14 cellular contexts compared by ENCODE assay signal in the genomic region with DNA sequence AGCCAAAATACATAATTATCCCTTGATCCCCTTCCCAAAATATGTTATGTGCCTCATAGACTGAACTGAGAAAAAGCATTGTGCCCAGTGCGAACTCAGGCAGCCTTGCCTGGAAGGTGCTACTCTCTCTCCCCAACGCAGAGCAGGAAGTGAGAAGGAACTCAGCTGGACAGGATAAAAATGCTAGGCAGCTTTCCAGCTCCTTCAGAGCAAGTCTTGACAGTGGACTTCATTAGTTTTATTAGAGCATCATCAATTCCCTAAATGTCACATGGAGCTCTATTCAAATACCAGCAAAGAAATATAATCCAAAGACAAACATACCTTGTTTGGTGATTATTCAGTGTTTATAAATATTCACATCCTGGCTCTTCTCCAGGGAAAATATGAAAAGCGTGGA.
DNase-seq lines count a peak whose midpoint lies in the region; ATAC-seq, FAIRE-seq and TF ChIP-seq lines count a peak whose summit lies in the region.
"Had no signal": no experiment of that assay in that cellular context is flagged by ENCODE, and none has a peak within 500 bp of the region (broad histone marks: within the 10 kb centered on the region; RNA-seq: fewer than 3 reads in every experiment).

No MANE protein-coding gene starts in this region.

- CTCF ChIA-PET in HCT116 (lab: Charles Lee) = no interaction called here
- CTCF ChIA-PET in activated CD4-positive, alpha-beta T cell treated with anti-CD3 and anti-CD28 coated beads for 36 hours (lab: Charles Lee) = no interaction called here

- H3K36me3 Mint-ChIP-seq in activated CD4-positive, alpha-beta T cell treated with anti-CD3 and anti-CD28 coated beads for 36 hours (ENCODE audit: low read depth) = no peaks in the 10 kb centered on the region
- H3K36me3 Mint-ChIP-seq: CD4-positive, alpha-beta memory T cell; IgD-negative memory B cell had no signal

- H3K4me2 ChIP-seq in HCT116 (ENCODE audit: low read length) (peak overlapping the region; percentile 58), keratinocyte (ENCODE audit: control insufficient read depth, extremely low read depth, insufficient read depth, low read depth, low read length) (no peak overlapping the region), smooth muscle cell (peak overlapping the region; percentile 73)

- no peak overlapping the region for H3K4me3 Mint-ChIP-seq in activated CD4-positive, alpha-beta T cell treated with anti-CD3 and anti-CD28 coated beads for 36 hours
- H3K4me3 Mint-ChIP-seq: CD4-positive, alpha-beta memory T cell; IgD-negative memory B cell had no signal

- BruUV-seq in HCT116 (replicated peaks; lab: Mats Ljungman, UMichigan) = no TSS peak

- RAD21 ChIA-PET in HCT116 (lab: Charles Lee; ENCODE audit: low non-redundant PET in 1 of 2, low total read pairs in 2 of 2, uncharacterized antibody in 2 of 2, unreplicated experiment in 2 of 2) = no interaction called here

- H3K9me3 ChIP-seq in HCT116 (ENCODE audit: control insufficient read depth in 1 of 2, insufficient read depth in 1 of 2, low read depth in 1 of 2, low read length in 2 of 2) (peaks cover 11 to 13% of the 10 kb centered on the region in 2 experiments; a peak in 3 of 4 replicates), RWPE2 (ENCODE audit: severe bottlenecking) (no peaks in the 10 kb centered on the region), keratinocyte (ENCODE audit: control insufficient read depth, low read depth, low read length) (no peaks in the 10 kb centered on the region), smooth muscle cell (replicated peaks; ENCODE audit: low read depth) (no peaks in the 10 kb centered on the region)
- H3K9me3 ChIP-seq: BE2C, HAP-1 had no signal

- WGBS in smooth muscle cell (ENCODE audit: low lambda C conversion rate) = 76% methylated on average over 3 of the region's 3 CpGs

- TF ChIP-seq CTCF in HCT116 (IDR thresholded peaks at IDR 0.05 in 2 of 3, conservative IDR thresholded peaks at IDR 0.05 in 1 of 3; ENCODE audit: borderline replicate concordance in 1 of 3, insufficient read depth in 1 of 3, low read depth in 2 of 3, low read length in 2 of 3) (no peak), RWPE2 (IDR thresholded peaks at IDR 0.05; ENCODE audit: poor library complexity, severe bottlenecking) (no peak), keratinocyte (optimal IDR thresholded peaks at IDR 0.05 in 1 of 3, IDR thresholded peaks at IDR 0.05 in 1 of 3, conservative IDR thresholded peaks at IDR 0.05 in 1 of 3; ENCODE audit: extremely low read depth in 1 of 3, insufficient read depth in 2 of 3, low read length in 3 of 3) (no peak), smooth muscle cell (IDR thresholded peaks at IDR 0.05; ENCODE audit: borderline replicate concordance, insufficient read depth, poor library complexity, severe bottlenecking) (no peak)

- no peak for TF ChIP-seq POLR2A in HCT116 (IDR thresholded peaks at IDR 0.05; ENCODE audit: borderline replicate concordance, extremely low read depth, insufficient read depth, insufficient read length)

- no peak overlapping the region for H3K9ac ChIP-seq in HCT116 (ENCODE audit: low read length)
- no peak overlapping the region for H3K9ac ChIP-seq in keratinocyte (ENCODE audit: control insufficient read depth, extremely low read depth, insufficient read depth, low read length)
- H3K9ac ChIP-seq in smooth muscle cell (ENCODE audit: low read depth) = no peak overlapping the region

- ATAC-seq in HCT116 = peak; percentile 63
- ATAC-seq in RWPE2 (ENCODE audit: low read depth) = peak; percentile 61
- ATAC-seq in GM21786 (IDR thresholded peaks at IDR 0.05; ENCODE audit: unreplicated experiment) = no peak
- no peak for ATAC-seq in activated CD4-positive, alpha-beta T cell treated with anti-CD3 and anti-CD28 coated beads for 36 hours

- H3K4me1 ChIP-seq in HCT116 (ENCODE audit: control insufficient read depth in 1 of 2, insufficient read depth in 2 of 2, low read length in 2 of 2) (peaks cover 14 to 32% of the 10 kb centered on the region in 2 experiments), RWPE2 (ENCODE audit: insufficient read depth, poor library complexity, severe bottlenecking) (peaks cover 6% of the 10 kb centered on the region), keratinocyte (ENCODE audit: control insufficient read depth, extremely low read depth, insufficient read depth, low read length) (peaks cover 5% of the 10 kb centered on the region), smooth muscle cell (ENCODE audit: low read depth) (peaks cover 4% of the 10 kb centered on the region)
- H3K4me1 ChIP-seq: BE2C, HAP-1 had no signal

- no peaks in the 10 kb centered on the region for H3K4me1 Mint-ChIP-seq in activated CD4-positive, alpha-beta T cell treated with anti-CD3 and anti-CD28 coated beads for 36 hours
- H3K4me1 Mint-ChIP-seq: CD4-positive, alpha-beta memory T cell; IgD-negative memory B cell had no signal

- no peaks in the 10 kb centered on the region for H3K9me2 ChIP-seq in HCT116 (ENCODE audit: insufficient read depth)

- FAIRE-seq in keratinocyte (lab: Jason Lieb, UNC) = peak; percentile 41

- dilution Hi-C loops in keratinocyte (cut with MboI; ENCODE audit: extremely low pct_ligation_motif_present, low sequenced_read_pairs) = no loop called here

- H3K79me2 ChIP-seq in HCT116 (ENCODE audit: insufficient read depth, low read length) = no peaks in the 10 kb centered on the region
- H3K79me2 ChIP-seq in keratinocyte (ENCODE audit: control insufficient read depth, insufficient read depth, low read length) = no peaks in the 10 kb centered on the region
- H3K79me2 ChIP-seq in smooth muscle cell (ENCODE audit: low read depth) = no peaks in the 10 kb centered on the region

- no peak overlapping the region for H3K27ac Mint-ChIP-seq in activated CD4-positive, alpha-beta T cell treated with anti-CD3 and anti-CD28 coated beads for 36 hours
- H3K27ac Mint-ChIP-seq: CD4-positive, alpha-beta memory T cell; IgD-negative memory B cell had no signal

- H3K27me3 ChIP-seq in HCT116 (ENCODE audit: insufficient read depth, low read length) (no peaks in the 10 kb centered on the region), RWPE2 (ENCODE audit: insufficient read depth, poor library complexity, severe bottlenecking) (no peaks in the 10 kb centered on the region), keratinocyte (ENCODE audit: control insufficient read depth, extremely low read depth, insufficient read depth, low read length) (no peaks in the 10 kb centered on the region), smooth muscle cell (ENCODE audit: low read depth) (no peaks in the 10 kb centered on the region), H7 (ENCODE audit: control insufficient read depth, insufficient read depth, low read length) (no peaks in the 10 kb centered on the region)
- H3K27me3 ChIP-seq: BE2C had no signal

- peaks cover 7% of the 10 kb centered on the region for H3K9me3 Mint-ChIP-seq in activated CD4-positive, alpha-beta T cell treated with anti-CD3 and anti-CD28 coated beads for 36 hours (ENCODE audit: low read depth)

- no peaks in the 10 kb centered on the region for H4K20me1 ChIP-seq in HCT116 (ENCODE audit: insufficient read depth)
- H4K20me1 ChIP-seq in keratinocyte (ENCODE audit: control insufficient read depth, extremely low read depth, insufficient read depth, low read length) = no peaks in the 10 kb centered on the region
- no peaks in the 10 kb centered on the region for H4K20me1 ChIP-seq in smooth muscle cell (ENCODE audit: low read depth)

- H3K36me3 ChIP-seq in HCT116 (ENCODE audit: control insufficient read depth in 1 of 2, insufficient read depth in 2 of 2, low read length in 2 of 2) (0 out of 4 replicates have a peak, but pooled peaks cover 0 to 4% of the 10 kb centered on the region in 2 experiments), RWPE2 (ENCODE audit: low read depth) (no peaks in the 10 kb centered on the region), keratinocyte (ENCODE audit: control insufficient read depth in 2 of 2, extremely low read depth in 1 of 2, insufficient read depth in 2 of 2, low read length in 2 of 2) (no peaks in the 10 kb centered on the region), smooth muscle cell (ENCODE audit: low read depth) (no peaks in the 10 kb centered on the region), H7 (replicated peaks; ENCODE audit: control insufficient read depth, insufficient read depth, low read length) (no peaks in the 10 kb centered on the region)
- H3K36me3 ChIP-seq: BE2C, HAP-1 had no signal

- no peak for DNase-seq in HCT116 (ENCODE audit: low read depth, low spot score)
- DNase-seq in RWPE2 (ENCODE audit: low spot score) = no peak
- DNase-seq in keratinocyte (ENCODE audit: low read depth, low spot score) = no peak
- DNase-seq in smooth muscle cell (lab: John Stamatoyannopoulos, UW; ENCODE audit: unreplicated experiment) = no peak
- DNase-seq in H7 = no peak
- DNase-seq in activated CD4-positive, alpha-beta T cell treated with anti-CD3 and anti-CD28 coated beads for 36 hours = no peak
- DNase-seq: BE2C; CD4-positive, alpha-beta memory T cell; NCI-H2227 treated with DMSO at 0.1 percent for 48 hours; NCI-H524 treated with DMSO at 0.1 percent for 48 hours had no signal

- H2AFZ ChIP-seq in HCT116 (ENCODE audit: low read depth, low read length, poor library complexity, severe bottlenecking) (no peak overlapping the region), keratinocyte (ENCODE audit: control insufficient read depth, low read length) (no peak overlapping the region), smooth muscle cell (ENCODE audit: low read depth) (no peak overlapping the region)

- H3K27ac ChIP-seq in HCT116 (ENCODE audit: low read depth, low read length) (peak overlapping the region; percentile 16; the same call in 1 of the 2 replicates), RWPE2 (ENCODE audit: poor library complexity, severe bottlenecking) (no peak overlapping the region), keratinocyte (ENCODE audit: control insufficient read depth, insufficient read depth, low read length) (no peak overlapping the region), smooth muscle cell (ENCODE audit: low read depth) (peak overlapping the region; percentile 85)
- H3K27ac ChIP-seq: RWPE1 had no signal

- no peak for TF ChIP-seq RAD21 in HCT116 (IDR thresholded peaks at IDR 0.05; ENCODE audit: low read depth)

- no peaks in the 10 kb centered on the region for H3K9me1 ChIP-seq in keratinocyte (ENCODE audit: control insufficient read depth, extremely low read depth, insufficient read depth, low read length)

- no peaks in the 10 kb centered on the region for H3F3A ChIP-seq in smooth muscle cell (ENCODE audit: low read depth)

- intact Hi-C loops in HCT116 (cut with micrococcal nuclease) = no loop called here
- intact Hi-C loops in activated CD4-positive, alpha-beta T cell treated with anti-CD3 and anti-CD28 coated beads for 36 hours (cut with DNase I, micrococcal nuclease) = no loop called here

- H3K4me3 ChIP-seq in HCT116 (replicated peaks in 1 of 2; ENCODE audit: low read depth in 1 of 2, low read length in 2 of 2) = peak overlapping the region in 1 of 2 experiments; percentile 20; a peak in 2 of 4 replicates
- no peak overlapping the region for H3K4me3 ChIP-seq in RWPE2 (ENCODE audit: severe bottlenecking)
- H3K4me3 ChIP-seq in keratinocyte (ENCODE audit: control insufficient read depth in 2 of 3, extremely low read depth in 1 of 3, insufficient read depth in 2 of 3, low read depth in 1 of 3, low read length in 3 of 3) = no peak overlapping the region
- no peak overlapping the region for H3K4me3 ChIP-seq in smooth muscle cell
- no peak overlapping the region for H3K4me3 ChIP-seq in H7 (ENCODE audit: insufficient read depth, low read depth, low read length)
- H3K4me3 ChIP-seq: HAP-1 had no signal

- POLR2A ChIA-PET in HCT116 (lab: Charles Lee) = no interaction called here
- POLR2A ChIA-PET in activated CD4-positive, alpha-beta T cell treated with anti-CD3 and anti-CD28 coated beads for 36 hours (lab: Charles Lee) = no interaction called here

- peaks cover 2% of the 10 kb centered on the region for H3K27me3 Mint-ChIP-seq in activated CD4-positive, alpha-beta T cell treated with anti-CD3 and anti-CD28 coated beads for 36 hours
- H3K27me3 Mint-ChIP-seq: CD4-positive, alpha-beta memory T cell had no signal

Comparison
In these comparisons a context has a peak if more than half of its experiments do, and no peak if none do; other contexts are left out.
1. ATAC-seq: peak in HCT116 (single experiment) and RWPE2 (single experiment); none in GM21786 (single experiment) and activated CD4-positive, alpha-beta T cell treated with anti-CD3 and anti-CD28 coated beads for 36 hours (single experiment).
2. H3K27ac ChIP-seq: peak in HCT116 (single experiment) and smooth muscle cell (single experiment); none in RWPE2 (single experiment) and keratinocyte (single experiment).